In the genomic region with DNA sequence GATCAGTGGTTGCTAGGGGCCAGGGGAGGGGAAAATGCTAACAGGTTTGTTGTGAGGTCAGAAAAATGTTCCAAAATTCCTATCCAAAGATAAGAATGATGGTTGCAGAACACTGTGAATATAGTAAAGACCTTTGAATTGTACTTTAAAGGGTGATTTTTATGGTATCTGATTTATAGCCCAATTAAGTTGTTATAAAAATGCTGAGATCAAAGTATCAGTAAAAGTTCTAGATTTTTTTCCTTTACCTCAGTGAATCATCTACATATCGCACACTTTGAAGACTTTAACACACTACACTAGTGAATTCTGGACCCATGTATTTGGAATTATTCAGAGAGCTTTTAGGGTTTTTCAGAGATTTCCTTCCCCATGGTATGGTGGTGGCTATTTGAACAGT, we compare ENCODE assay signal across 33 cellular contexts.
"Had no signal": no experiment of that assay in that cellular context is flagged by ENCODE, and none has a peak within 500 bp of the region (broad histone marks: within the 10 kb centered on the region; RNA-seq: fewer than 3 reads in every experiment).

No MANE protein-coding gene starts in this region.

- H3K4me1 ChIP-seq: adrenal gland, ascending aorta, body of pancreas, breast epithelium had no signal

- H3K27me3 ChIP-seq: adrenal gland, ascending aorta, body of pancreas, brain microvascular endothelial cell, cardiac muscle cell had no signal

- DNase-seq: activated effector memory CD4-positive, alpha-beta T cell treated with anti-CD3 and anti-CD28 coated beads, Interleukin-2, amount 50 U/mL, for 16 hours; activated effector memory CD4-positive, alpha-beta T cell treated with Interleukin-2 at 50 U/mL for 16 hours; activated gamma-delta T cell; activated gamma-delta T cell treated with Interleukin-2 at 50 U/mL for 16 hours; activated naive CD4-positive, alpha-beta T cell; activated naive CD4-positive, alpha-beta T cell treated with anti-CD3 and anti-CD28 coated beads for 36 hours; activated naive CD4-positive, alpha-beta T cell treated with anti-CD3 and anti-CD28 coated beads, Interleukin-2, amount 10 ng/mL, durations not matched to agents 7 days and 5 days; activated naive CD4-positive, alpha-beta T cell treated with anti-CD3 and anti-CD28 coated beads, Interleukin-2, amount 50 U/mL, for 16 hours; activated naive CD4-positive, alpha-beta T cell treated with Interleukin-2 at 50 U/mL for 16 hours; activated naive CD8-positive, alpha-beta T cell treated with anti-CD3 and anti-CD28 coated beads for 36 hours; activated naive CD8-positive, alpha-beta T cell treated with anti-CD3 and anti-CD28 coated beads, Interleukin-2, amount 10 ng/mL, durations not matched to agents 7 days and 5 days; activated naive CD8-positive, alpha-beta T cell treated with anti-CD3 and anti-CD28 coated beads, Interleukin-2, amount 50 U/mL, for 24 hours; activated T-cell treated with anti-CD3 and anti-CD28 coated beads, Interleukin-2, amount 50 U/mL, for 1 hour; activated T-cell treated with anti-CD3 and anti-CD28 coated beads, Interleukin-2, amount 50 U/mL, for 24 hours; activated T-cell treated with anti-CD3 and anti-CD28 coated beads, Interleukin-2, amount 50 U/mL, for 4 hours; activated T-cell treated with anti-CD3 and anti-CD28 coated beads, Interleukin-2, amount 50 U/mL, for 48 hours; activated T-cell treated with anti-CD3 and anti-CD28 coated beads, Interleukin-2, amount 50 U/mL, for 72 hours; adrenal gland; amniotic stem cell; amygdala; anterior cingulate cortex; body of pancreas; brain microvascular endothelial cell; caudate nucleus; central memory CD4-positive, alpha-beta T cell; cerebellar nuclear complex had no signal

- FAIRE-seq: astrocyte, bronchial epithelial cell had no signal

- H3K9me3 ChIP-seq: adrenal gland, ascending aorta, body of pancreas, breast epithelium had no signal

- H3K27ac ChIP-seq: adrenal gland, ascending aorta, body of pancreas, brain microvascular endothelial cell, breast epithelium, cardiac muscle cell had no signal

- ATAC-seq: activated naive CD4-positive, alpha-beta T cell treated with anti-CD3 and anti-CD28 coated beads, Interleukin-2, amount 50 U/mL, for 72 hours; activated naive CD8-positive, alpha-beta T cell treated with anti-CD3 and anti-CD28 coated beads, Interleukin-2, amount 50 U/mL, for 24 hours; activated T-cell treated with anti-CD3 and anti-CD28 coated beads, Interleukin-2, amount 50 U/mL, for 4 hours; activated T-cell treated with anti-CD3 and anti-CD28 coated beads, Interleukin-2, amount 50 U/mL, for 72 hours; activated T-helper 17 cell treated with anti-CD3 and anti-CD28 coated beads, Interleukin-2, amount 50 U/mL, for 72 hours; body of pancreas had no signal

- H3K36me3 ChIP-seq: adrenal gland, ascending aorta, brain microvascular endothelial cell, breast epithelium, cardiac muscle cell had no signal

- H3K4me3 ChIP-seq: adrenal gland, ascending aorta, body of pancreas, breast epithelium, cardiac muscle cell had no signal
